Comparison of ENCODE assay signal across 4 cellular contexts in genomic region chr2:47126783-47127182, GRCh38. TPM values are rescaled to one million over a fixed set of nuclear protein-coding genes. Genes with fewer than 3 reads are reported as not detected.
"Had no signal": no experiment of that assay in that cellular context is flagged by ENCODE, and none has a peak within 500 bp of the region (broad histone marks: within the 10 kb centered on the region; RNA-seq: fewer than 3 reads in every experiment).

No MANE protein-coding gene starts in this region.

- DNase-seq: GDM1, GF-D8 had no signal

- ATAC-seq: GM12878 had no signal

- H3K4me3 ChIP-seq: GM12878 had no signal

RNA-seq across cellular contexts. Expression of gene STPG4, which starts 28.3 kb away (rescaled TPM):
- total RNA-seq: G401 had no signal
